2 cellular contexts compared by ENCODE assay signal in the genomic region with DNA sequence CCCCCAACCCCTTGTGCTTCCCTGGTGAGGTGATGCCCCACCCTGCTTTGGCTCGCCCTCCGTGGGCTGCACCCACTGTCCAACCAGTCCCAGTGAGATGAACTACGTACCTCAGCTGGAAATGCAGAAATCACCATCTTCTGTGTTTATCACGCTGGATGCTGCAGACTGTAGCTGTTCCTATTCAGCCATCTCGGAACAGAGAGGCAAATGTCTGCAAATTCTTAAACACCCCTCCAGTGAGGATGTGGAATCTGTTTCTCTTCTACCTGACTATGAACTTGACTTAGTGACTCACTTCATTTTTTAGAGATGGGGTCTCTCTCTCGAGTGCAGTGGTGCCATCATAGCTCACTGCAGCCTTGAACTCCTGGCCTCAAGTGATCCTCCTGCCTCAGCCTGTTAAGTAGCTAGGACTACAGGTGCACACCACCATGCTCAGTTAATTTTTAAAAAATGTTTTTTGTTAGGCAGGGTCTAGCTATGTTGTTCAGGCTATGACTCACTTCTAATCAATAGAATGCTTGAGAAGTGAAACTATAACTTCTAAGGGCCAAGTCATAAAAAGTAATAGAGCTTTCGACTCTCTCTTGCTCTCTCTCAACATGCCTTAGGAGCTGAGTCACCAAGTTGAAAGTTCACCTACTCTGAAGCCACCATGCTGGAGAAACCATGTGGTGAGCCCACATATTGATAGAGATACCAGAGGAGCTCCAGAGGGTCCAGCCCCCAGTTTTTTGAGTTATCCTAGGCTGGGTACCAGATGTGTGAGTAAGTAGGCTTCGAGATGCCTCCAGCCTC.
A peak's percentile ranks its signal among the peaks of the same experiment; 100 is the strongest.
TF ChIP-seq lines count a peak whose summit lies in the region.

No MANE protein-coding gene starts in this region.

TF ChIP-seq in A549, 52 proteins besides CTCF, POLR2A, EP300 and RAD21 (continued from another document):
- TF ChIP-seq, protein P1, sequence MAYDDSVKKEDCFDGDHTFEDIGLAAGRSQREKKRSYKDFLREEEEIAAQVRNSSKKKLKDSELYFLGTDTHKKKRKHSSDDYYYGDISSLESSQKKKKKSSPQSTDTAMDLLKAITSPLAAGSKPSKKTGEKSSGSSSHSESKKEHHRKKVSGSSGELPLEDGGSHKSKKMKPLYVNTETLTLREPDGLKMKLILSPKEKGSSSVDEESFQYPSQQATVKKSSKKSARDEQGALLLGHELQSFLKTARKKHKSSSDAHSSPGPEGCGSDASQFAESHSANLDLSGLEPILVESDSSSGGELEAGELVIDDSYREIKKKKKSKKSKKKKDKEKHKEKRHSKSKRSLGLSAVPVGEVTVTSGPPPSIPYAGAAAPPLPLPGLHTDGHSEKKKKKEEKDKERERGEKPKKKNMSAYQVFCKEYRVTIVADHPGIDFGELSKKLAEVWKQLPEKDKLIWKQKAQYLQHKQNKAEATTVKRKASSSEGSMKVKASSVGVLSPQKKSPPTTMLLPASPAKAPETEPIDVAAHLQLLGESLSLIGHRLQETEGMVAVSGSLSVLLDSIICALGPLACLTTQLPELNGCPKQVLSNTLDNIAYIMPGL (CRISPR knock-in tag; IDR thresholded peaks at IDR 0.05; ENCODE audit: borderline replicate concordance): no peak
- TF ChIP-seq CEBPB (IDR thresholded peaks at IDR 0.05): no peak
- no peak for TF ChIP-seq TFCP2L1 (CRISPR knock-in tag; IDR thresholded peaks at IDR 0.05)
- TF ChIP-seq, protein P2, sequence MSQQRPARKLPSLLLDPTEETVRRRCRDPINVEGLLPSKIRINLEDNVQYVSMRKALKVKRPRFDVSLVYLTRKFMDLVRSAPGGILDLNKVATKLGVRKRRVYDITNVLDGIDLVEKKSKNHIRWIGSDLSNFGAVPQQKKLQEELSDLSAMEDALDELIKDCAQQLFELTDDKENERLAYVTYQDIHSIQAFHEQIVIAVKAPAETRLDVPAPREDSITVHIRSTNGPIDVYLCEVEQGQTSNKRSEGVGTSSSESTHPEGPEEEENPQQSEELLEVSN (IDR thresholded peaks at IDR 0.05; ENCODE audit: borderline replicate concordance, low read depth): no peak
- TF ChIP-seq, protein P3, sequence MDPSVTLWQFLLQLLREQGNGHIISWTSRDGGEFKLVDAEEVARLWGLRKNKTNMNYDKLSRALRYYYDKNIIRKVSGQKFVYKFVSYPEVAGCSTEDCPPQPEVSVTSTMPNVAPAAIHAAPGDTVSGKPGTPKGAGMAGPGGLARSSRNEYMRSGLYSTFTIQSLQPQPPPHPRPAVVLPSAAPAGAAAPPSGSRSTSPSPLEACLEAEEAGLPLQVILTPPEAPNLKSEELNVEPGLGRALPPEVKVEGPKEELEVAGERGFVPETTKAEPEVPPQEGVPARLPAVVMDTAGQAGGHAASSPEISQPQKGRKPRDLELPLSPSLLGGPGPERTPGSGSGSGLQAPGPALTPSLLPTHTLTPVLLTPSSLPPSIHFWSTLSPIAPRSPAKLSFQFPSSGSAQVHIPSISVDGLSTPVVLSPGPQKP (IDR thresholded peaks at IDR 0.05; ENCODE audit: low read depth, low read length): no peak
- TF ChIP-seq, protein P4, sequence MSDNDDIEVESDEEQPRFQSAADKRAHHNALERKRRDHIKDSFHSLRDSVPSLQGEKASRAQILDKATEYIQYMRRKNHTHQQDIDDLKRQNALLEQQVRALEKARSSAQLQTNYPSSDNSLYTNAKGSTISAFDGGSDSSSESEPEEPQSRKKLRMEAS (IDR thresholded peaks at IDR 0.05): peak; percentile 21; the same call in 1 of the 2 replicates
- no peak for TF ChIP-seq SMC3 (IDR thresholded peaks at IDR 0.05)

TF ChIP-seq in K562, 482 proteins besides CTCF, POLR2A, EP300 and RAD21 (continued from another document):
- TF ChIP-seq, protein P5, sequence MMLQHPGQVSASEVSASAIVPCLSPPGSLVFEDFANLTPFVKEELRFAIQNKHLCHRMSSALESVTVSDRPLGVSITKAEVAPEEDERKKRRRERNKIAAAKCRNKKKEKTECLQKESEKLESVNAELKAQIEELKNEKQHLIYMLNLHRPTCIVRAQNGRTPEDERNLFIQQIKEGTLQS (IDR thresholded peaks at IDR 0.05): 0 out of 2 replicates have a peak, but pooled peaks have one; percentile 13
- TF ChIP-seq, protein P5 (CRISPR knock-in tag; conservative IDR thresholded peaks at IDR 0.05): no peak
- TF ChIP-seq SAP30 (IDR thresholded peaks at IDR 0.05; ENCODE audit: borderline replicate concordance, insufficient read depth, low read depth, low read length, poor library complexity, severe bottlenecking): no peak
- peak; percentile 71 for TF ChIP-seq NR2C1 (IDR thresholded peaks at IDR 0.05)
- peak; percentile 81 for TF ChIP-seq NR2C1 (tag; IDR thresholded peaks at IDR 0.05)
- TF ChIP-seq SMARCA5 (IDR thresholded peaks at IDR 0.05): no peak
- no peak for TF ChIP-seq XRCC5 (IDR thresholded peaks at IDR 0.05; ENCODE audit: low read depth, low read length)
- TF ChIP-seq SIN3A (IDR thresholded peaks at IDR 0.05; ENCODE audit: borderline replicate concordance in 2 of 2, control insufficient read depth in 1 of 2, low read depth in 2 of 2, low read length in 2 of 2): no peak
- TF ChIP-seq, protein P6, sequence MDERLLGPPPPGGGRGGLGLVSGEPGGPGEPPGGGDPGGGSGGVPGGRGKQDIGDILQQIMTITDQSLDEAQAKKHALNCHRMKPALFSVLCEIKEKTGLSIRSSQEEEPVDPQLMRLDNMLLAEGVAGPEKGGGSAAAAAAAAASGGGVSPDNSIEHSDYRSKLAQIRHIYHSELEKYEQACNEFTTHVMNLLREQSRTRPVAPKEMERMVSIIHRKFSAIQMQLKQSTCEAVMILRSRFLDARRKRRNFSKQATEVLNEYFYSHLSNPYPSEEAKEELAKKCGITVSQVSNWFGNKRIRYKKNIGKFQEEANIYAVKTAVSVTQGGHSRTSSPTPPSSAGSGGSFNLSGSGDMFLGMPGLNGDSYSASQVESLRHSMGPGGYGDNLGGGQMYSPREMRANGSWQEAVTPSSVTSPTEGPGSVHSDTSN (CRISPR knock-in tag; IDR thresholded peaks at IDR 0.05; ENCODE audit: low read depth): no peak
- TF ChIP-seq, protein P6 (tag; conservative IDR thresholded peaks at IDR 0.05; ENCODE audit: low read depth): no peak
- TF ChIP-seq, protein P7, sequence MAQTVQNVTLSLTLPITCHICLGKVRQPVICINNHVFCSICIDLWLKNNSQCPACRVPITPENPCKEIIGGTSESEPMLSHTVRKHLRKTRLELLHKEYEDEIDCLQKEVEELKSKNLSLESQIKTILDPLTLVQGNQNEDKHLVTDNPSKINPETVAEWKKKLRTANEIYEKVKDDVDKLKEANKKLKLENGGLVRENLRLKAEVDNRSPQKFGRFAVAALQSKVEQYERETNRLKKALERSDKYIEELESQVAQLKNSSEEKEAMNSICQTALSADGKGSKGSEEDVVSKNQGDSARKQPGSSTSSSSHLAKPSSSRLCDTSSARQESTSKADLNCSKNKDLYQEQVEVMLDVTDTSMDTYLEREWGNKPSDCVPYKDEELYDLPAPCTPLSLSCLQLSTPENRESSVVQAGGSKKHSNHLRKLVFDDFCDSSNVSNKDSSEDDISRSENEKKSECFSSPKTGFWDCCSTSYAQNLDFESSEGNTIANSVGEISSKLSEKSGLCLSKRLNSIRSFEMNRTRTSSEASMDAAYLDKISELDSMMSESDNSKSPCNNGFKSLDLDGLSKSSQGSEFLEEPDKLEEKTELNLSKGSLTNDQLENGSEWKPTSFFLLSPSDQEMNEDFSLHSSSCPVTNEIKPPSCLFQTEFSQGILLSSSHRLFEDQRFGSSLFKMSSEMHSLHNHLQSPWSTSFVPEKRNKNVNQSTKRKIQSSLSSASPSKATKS (CRISPR knock-in tag; IDR thresholded peaks at IDR 0.05): no peak
- no peak for TF ChIP-seq PPARD (CRISPR knock-in tag; IDR thresholded peaks at IDR 0.05)
- no peak for TF ChIP-seq ZNF79 (CRISPR knock-in tag; IDR thresholded peaks at IDR 0.05; ENCODE audit: low read depth)
